30 cellular contexts compared by ENCODE assay signal in the genomic region with DNA sequence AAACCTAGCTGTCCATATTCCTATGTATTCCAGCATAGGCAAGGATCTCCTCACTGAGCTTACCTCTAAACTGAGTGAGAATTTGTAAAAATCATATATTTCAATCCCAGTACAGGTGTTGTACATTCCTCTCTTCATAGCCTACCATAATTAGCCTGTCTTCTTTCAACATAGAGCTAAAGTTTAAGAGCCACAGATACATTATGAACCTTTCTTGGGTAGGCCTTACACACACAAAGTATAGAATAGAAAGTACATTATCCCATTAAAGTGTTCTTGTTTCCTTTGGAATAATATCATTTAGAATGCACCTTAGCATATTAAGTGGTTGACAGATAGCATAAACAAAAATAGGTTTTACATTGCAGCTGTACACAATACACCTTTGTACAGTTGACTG.
"Had no signal": no experiment of that assay in that cellular context is flagged by ENCODE, and none has a peak within 500 bp of the region (broad histone marks: within the 10 kb centered on the region; RNA-seq: fewer than 3 reads in every experiment).

No MANE protein-coding gene starts in this region.

- H3K9me3 ChIP-seq: adrenal gland, body of pancreas, breast epithelium, esophagus muscularis mucosa, gastrocnemius medialis, heart left ventricle had no signal

- H3K27ac ChIP-seq: adrenal gland, body of pancreas, breast epithelium, cardiac muscle cell, esophagus muscularis mucosa, foreskin keratinocyte, gastrocnemius medialis, heart left ventricle, VCaP had no signal

- H3K4me1 ChIP-seq: adrenal gland, body of pancreas, breast epithelium, esophagus muscularis mucosa, foreskin keratinocyte, gastrocnemius medialis, heart left ventricle had no signal

- H3K27me3 ChIP-seq: adrenal gland, body of pancreas, breast epithelium, cardiac muscle cell, esophagus muscularis mucosa, foreskin keratinocyte, gastrocnemius medialis, heart left ventricle had no signal

- ATAC-seq: activated CD8-positive, alpha-beta T cell treated with anti-CD3 and anti-CD28 coated beads for 36 hours; activated naive CD8-positive, alpha-beta T cell treated with anti-CD3 and anti-CD28 coated beads, Interleukin-2, amount 50 U/mL, for 24 hours; body of pancreas; effector memory CD8-positive, alpha-beta T cell; foreskin keratinocyte; gastrocnemius medialis; heart left ventricle; WTC11 had no signal

- H3K4me3 ChIP-seq: adrenal gland, body of pancreas, breast epithelium, cardiac muscle cell, esophagus muscularis mucosa, gastrocnemius medialis, heart left ventricle had no signal

- DNase-seq: activated CD4-positive, alpha-beta T cell treated with anti-CD3 and anti-CD28 coated beads for 1 hour; activated CD4-positive, alpha-beta T cell treated with anti-CD3 and anti-CD28 coated beads for 4 hours; activated CD4-positive, alpha-beta T cell treated with anti-CD3 and anti-CD28 coated beads, Interleukin-2, amount 10 ng/mL, durations not matched to agents 7 days and 5 days; activated CD4-positive, alpha-beta T cell treated with anti-CD3 and anti-CD28 coated beads, Interleukin-2, amount 50 U/mL, for 4 hours; activated CD8-positive, alpha-beta memory T cell treated with anti-CD3 and anti-CD28 coated beads for 24 hours; activated CD8-positive, alpha-beta T cell treated with anti-CD3 and anti-CD28 coated beads for 36 hours; activated effector memory CD4-positive, alpha-beta T cell treated with anti-CD3 and anti-CD28 coated beads, Interleukin-2, amount 50 U/mL, for 16 hours; activated naive CD4-positive, alpha-beta T cell treated with anti-CD3 and anti-CD28 coated beads for 36 hours; activated naive CD8-positive, alpha-beta T cell treated with anti-CD3 and anti-CD28 coated beads for 36 hours; activated naive CD8-positive, alpha-beta T cell treated with anti-CD3 and anti-CD28 coated beads, Interleukin-2, amount 50 U/mL, for 24 hours; activated T-cell treated with anti-CD3 and anti-CD28 coated beads, Interleukin-2, amount 50 U/mL, for 48 hours; adrenal gland; amygdala; aorta; body of pancreas; cortex of kidney; dermis blood vessel endothelial cell; effector CD4-positive, alpha-beta T cell; effector memory CD8-positive, alpha-beta T cell; erythroblast; foreskin keratinocyte; gastrocnemius medialis; glutamatergic neuron; heart left ventricle; T-helper 2 cell had no signal

- H3K36me3 ChIP-seq: adrenal gland, breast epithelium, cardiac muscle cell, esophagus muscularis mucosa, gastrocnemius medialis, heart left ventricle had no signal
